1 cellular context compared by ENCODE assay signal in the genomic region with DNA sequence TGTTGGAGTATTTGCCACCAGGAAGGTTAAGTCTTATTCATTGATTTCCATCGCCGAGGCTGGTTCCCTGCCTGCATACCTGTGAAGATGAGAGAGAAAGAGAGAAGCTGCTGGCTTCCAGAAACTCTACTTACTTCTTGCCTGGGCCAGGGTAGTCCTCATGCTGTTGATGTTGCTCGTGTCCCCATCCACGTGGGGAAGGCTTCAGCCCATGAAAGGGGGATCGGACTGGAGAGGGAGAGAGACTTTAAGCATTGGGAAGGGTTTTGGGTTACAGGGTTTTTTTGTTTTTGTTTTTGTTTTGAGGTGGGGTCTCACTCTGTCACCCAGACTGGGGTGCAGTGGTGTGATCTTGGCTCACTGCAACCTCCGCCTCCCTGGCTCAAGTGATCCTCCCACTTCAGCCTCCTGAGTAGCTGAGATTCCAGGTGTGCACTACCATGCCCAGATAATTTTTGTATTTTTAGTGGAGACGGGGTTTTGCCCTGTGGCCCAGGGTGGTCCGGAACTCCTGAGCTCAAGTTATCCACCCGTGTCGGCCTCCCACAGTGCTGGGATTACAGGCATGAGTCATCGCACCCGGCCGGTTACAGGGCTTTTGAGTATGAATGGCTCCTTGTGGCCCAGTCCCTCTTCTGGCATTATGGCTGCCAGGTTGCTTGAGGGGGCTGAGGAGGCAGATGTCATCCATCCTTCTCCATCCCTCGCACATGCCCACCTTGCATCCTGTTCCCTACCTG.
TF ChIP-seq lines count a peak whose summit lies in the region.

No MANE protein-coding gene starts in this region.

TF ChIP-seq in IMR-90, 13 proteins besides CTCF, POLR2A, EP300 and RAD21 (continued from another document):
- TF ChIP-seq, protein P1, sequence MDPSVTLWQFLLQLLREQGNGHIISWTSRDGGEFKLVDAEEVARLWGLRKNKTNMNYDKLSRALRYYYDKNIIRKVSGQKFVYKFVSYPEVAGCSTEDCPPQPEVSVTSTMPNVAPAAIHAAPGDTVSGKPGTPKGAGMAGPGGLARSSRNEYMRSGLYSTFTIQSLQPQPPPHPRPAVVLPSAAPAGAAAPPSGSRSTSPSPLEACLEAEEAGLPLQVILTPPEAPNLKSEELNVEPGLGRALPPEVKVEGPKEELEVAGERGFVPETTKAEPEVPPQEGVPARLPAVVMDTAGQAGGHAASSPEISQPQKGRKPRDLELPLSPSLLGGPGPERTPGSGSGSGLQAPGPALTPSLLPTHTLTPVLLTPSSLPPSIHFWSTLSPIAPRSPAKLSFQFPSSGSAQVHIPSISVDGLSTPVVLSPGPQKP (IDR thresholded peaks at IDR 0.05; ENCODE audit: borderline replicate concordance, low read depth, low read length) = no peak
- TF ChIP-seq MXI1 (IDR thresholded peaks at IDR 0.05; ENCODE audit: borderline replicate concordance, low read depth, low read length) = no peak
- TF ChIP-seq MAZ (IDR thresholded peaks at IDR 0.05; ENCODE audit: borderline replicate concordance, low read depth, low read length) = no peak
- TF ChIP-seq BHLHE40 (IDR thresholded peaks at IDR 0.05; ENCODE audit: low read depth, low read length) = no peak
- TF ChIP-seq NFE2L2 (IDR thresholded peaks at IDR 0.05; ENCODE audit: low read depth, low read length) = no peak
